In the genomic region with DNA sequence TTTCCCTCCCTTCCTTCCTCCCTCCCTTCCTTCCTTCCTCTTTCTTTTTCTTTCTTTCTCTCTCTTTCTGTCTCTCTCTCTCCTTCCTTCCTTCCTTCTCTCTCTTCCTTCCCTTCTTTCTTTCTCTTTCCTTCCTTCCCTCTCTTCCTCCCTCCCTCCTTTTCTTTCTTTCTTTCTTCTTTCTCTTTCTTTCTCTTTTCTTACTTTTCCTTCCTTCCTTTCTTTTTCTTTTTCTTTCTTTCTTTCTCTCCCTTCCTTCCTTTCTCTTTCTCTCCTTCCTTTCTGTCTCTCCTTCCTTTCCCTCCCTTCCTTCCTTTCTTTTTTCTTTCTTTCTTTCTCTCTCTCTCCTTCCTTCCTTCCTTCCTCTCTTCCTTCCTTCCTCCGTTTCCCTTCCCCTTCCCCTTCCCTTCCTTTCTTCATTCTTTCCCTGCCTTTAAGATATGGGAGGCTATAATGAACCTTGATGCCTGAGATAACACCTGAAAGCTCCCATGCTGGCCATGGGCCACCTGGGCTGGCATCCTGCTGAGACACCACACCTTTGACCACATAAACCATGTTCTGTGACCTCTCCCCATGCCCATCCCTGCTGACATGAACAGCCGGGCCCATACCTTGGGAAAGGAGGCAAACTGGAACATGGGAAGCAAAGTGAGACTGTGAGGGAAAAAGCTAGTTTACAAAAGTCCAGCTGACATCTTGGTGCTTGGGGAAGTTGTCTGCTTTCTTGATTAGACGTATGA, we compare ENCODE assay signal across 1 cellular context.
TF ChIP-seq lines count a peak whose summit lies in the region.

No MANE protein-coding gene starts in this region.

TF ChIP-seq in IMR-90, 13 proteins besides CTCF, POLR2A, EP300 and RAD21:
- TF ChIP-seq MXI1 (IDR thresholded peaks at IDR 0.05; ENCODE audit: borderline replicate concordance, low read depth, low read length): no peak
- TF ChIP-seq CEBPB (IDR thresholded peaks at IDR 0.05; ENCODE audit: low read depth, low read length): no peak
- no peak for TF ChIP-seq RCOR1 (IDR thresholded peaks at IDR 0.05; ENCODE audit: insufficient replicate concordance, low read length)
- TF ChIP-seq MAFK (IDR thresholded peaks at IDR 0.05; ENCODE audit: low read depth, low read length): no peak
